17 cellular contexts compared by ENCODE assay signal in the genomic region with DNA sequence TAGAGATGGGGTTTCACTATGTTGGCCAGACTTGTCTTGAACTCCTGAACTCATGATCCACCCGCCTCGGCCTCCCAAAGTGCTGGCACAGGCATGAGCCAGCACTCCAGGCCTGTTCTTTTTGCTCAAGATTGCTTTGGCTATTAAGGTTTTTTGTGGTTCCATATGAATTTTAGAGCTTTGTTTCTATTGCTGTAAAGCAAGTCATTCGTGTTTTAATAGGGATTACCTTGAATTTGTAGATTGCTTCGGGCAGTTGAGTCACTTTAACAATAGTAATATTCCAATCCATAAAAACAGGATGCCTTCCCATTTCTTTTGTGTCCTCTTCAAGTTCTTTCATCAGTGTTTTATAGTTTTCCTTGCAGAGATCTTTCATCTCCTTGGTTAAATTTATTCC. TPM values are rescaled to one million over a fixed set of nuclear protein-coding genes. Genes with fewer than 3 reads are reported as not detected.
DNase-seq lines count a peak whose midpoint lies in the region; ATAC-seq and TF ChIP-seq lines count a peak whose summit lies in the region.
"Had no signal": no experiment of that assay in that cellular context is flagged by ENCODE, and none has a peak within 500 bp of the region (broad histone marks: within the 10 kb centered on the region; RNA-seq: fewer than 3 reads in every experiment).

No MANE protein-coding gene starts in this region.

- no TSS peak for BruUV-seq in PC-3 (replicated peaks; lab: Mats Ljungman, UMichigan)

- no peaks in the 10 kb centered on the region for H4K20me1 ChIP-seq in PC-3 (ENCODE audit: low read length)

- no peak overlapping the region for H3K4me3 ChIP-seq in PC-3 (ENCODE audit: low read length)
- H3K4me3 ChIP-seq in epithelial cell of esophagus (ENCODE audit: low read length), result no peak overlapping the region
- no peak overlapping the region for H3K4me3 ChIP-seq in coronary artery
- H3K4me3 ChIP-seq: GM23248 had no signal

- intact Hi-C loops in PC-3 (cut with micrococcal nuclease), result loop anchor here (1.0 to 5.0 kb wide), 3 partner anchors 34 to 289 kb away; no protein-coding TSS in a partner anchor

- no peak overlapping the region for H3K4me2 ChIP-seq in PC-3 (ENCODE audit: low read length)

- H3K36me3 ChIP-seq in PC-3 (ENCODE audit: low read depth, low read length), result no peaks in the 10 kb centered on the region

- H3K27ac ChIP-seq in PC-3 (ENCODE audit: low read length) (no peak overlapping the region), coronary artery (no peak overlapping the region)
- H3K27ac ChIP-seq: C4-2B, GM23248 had no signal

- ATAC-seq in PC-3, result peak; percentile 83
- ATAC-seq in GM19324 (IDR thresholded peaks at IDR 0.05; ENCODE audit: low FRiP score, unreplicated experiment), result no peak
- ATAC-seq: CD8-positive, alpha-beta T cell; HCT116 had no signal

- no peak overlapping the region for H2AFZ ChIP-seq in PC-3 (ENCODE audit: low read length)
- H2AFZ ChIP-seq: GM23248 had no signal

- no peaks in the 10 kb centered on the region; the same call in 1 of the 2 replicates for H3K9me2 ChIP-seq in PC-3 (replicated peaks; ENCODE audit: low read length)

- CTCF ChIA-PET in PC-3 (lab: Charles Lee), result interaction anchor here (0.6 kb wide), 1 partner anchor 287 kb away, joined by 3 read pairs; no protein-coding TSS in a partner anchor

- H3K4me1 ChIP-seq in PC-3 (ENCODE audit: insufficient read depth, low read length), result peaks cover 24% of the 10 kb centered on the region
- H3K4me1 ChIP-seq: Caco-2 had no signal

- H3K27me3 ChIP-seq in PC-3 (ENCODE audit: low read length), result no peaks in the 10 kb centered on the region

- H3K9me3 ChIP-seq in PC-3 (ENCODE audit: low read length), result no peaks in the 10 kb centered on the region
- H3K9me3 ChIP-seq: Caco-2 had no signal

- TF ChIP-seq CTCF in PC-3 (conservative IDR thresholded peaks at IDR 0.05; ENCODE audit: low read depth, low read length), result no peak
- TF ChIP-seq CTCF in epithelial cell of esophagus (IDR thresholded peaks at IDR 0.05; ENCODE audit: insufficient read depth, low read depth, low read length, missing control alignments), result no peak
- TF ChIP-seq CTCF in coronary artery (IDR thresholded peaks at IDR 0.05), result no peak

- POLR2A ChIA-PET in PC-3 (lab: Charles Lee; ENCODE audit: unreplicated experiment), result interaction anchor here (0.6 to 0.7 kb wide), 2 partner anchors 12 to 318 kb away, joined by 6 to 10 read pairs; no protein-coding TSS in a partner anchor

- H3F3A ChIP-seq in PC-3 (ENCODE audit: low read length, unreplicated experiment), result no peaks in the 10 kb centered on the region

- DNase-seq in LoVo (ENCODE audit: low spot score), result peak; percentile 22
- DNase-seq in PC-3, result peak; percentile 88
- peak; percentile 50 for DNase-seq in epithelial cell of esophagus (ENCODE audit: low read depth)
- DNase-seq in coronary artery (ENCODE audit: low spot score), result no peak
- no peak for DNase-seq in NCI-H2196 (lab: John Stamatoyannopoulos, UW; ENCODE audit: unreplicated experiment)
- DNase-seq: Caco-2; CD4-positive, CD25-positive, alpha-beta regulatory T cell; CD8-positive, alpha-beta T cell; DMS153; DND-41; GM23248; H9 had no signal

- H3K9ac ChIP-seq in PC-3 (ENCODE audit: low read length), result no peak overlapping the region
- H3K9ac ChIP-seq: GM23248 had no signal

- no peaks in the 10 kb centered on the region for H3K79me2 ChIP-seq in PC-3 (ENCODE audit: low read length)

RNA-seq across cellular contexts. Expression of a gene that starts 22.1 kb away (rescaled TPM):
- total RNA-seq in PC-3 (2014; rRNA removed), result not detected in 2 replicates
- total RNA-seq: A172; Caco-2; CD4-positive, CD25-positive, alpha-beta regulatory T cell; CD8-positive, alpha-beta T cell; GM23248; H4; H9 had no signal

Comparison
In these comparisons a context has a peak if more than half of its experiments do, and no peak if none do; other contexts are left out.
1. DNase-seq: peak in LoVo (single experiment), PC-3 (single experiment) and epithelial cell of esophagus (single experiment); none in coronary artery (single experiment) and NCI-H2196 (single experiment).